ENCODE assay signal across 24 cellular contexts in the genomic region with DNA sequence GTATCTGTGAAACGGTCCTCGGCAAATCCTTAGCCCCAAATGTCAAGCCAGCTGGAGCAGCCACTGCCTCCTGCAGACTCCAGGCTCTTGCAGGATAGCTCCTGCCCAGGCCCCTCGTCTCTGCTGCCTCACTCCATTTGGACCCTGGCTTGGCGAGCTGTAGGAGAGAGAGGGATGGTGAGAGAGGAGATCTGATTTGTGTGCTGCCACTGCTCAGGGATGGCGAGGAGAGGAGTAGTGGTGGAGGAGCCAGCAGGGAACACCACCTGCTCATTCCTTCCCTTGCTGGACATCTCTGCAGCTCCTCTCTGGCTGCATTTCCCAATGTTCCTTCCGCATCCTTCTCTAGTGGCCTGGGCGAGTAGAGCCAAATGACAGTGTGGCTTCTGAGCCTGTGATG.
DNase-seq lines count a peak whose midpoint lies in the region; ATAC-seq and TF ChIP-seq lines count a peak whose summit lies in the region.
"Had no signal": no experiment of that assay in that cellular context is flagged by ENCODE, and none has a peak within 500 bp of the region (broad histone marks: within the 10 kb centered on the region; RNA-seq: fewer than 3 reads in every experiment).

No MANE protein-coding gene starts in this region.

- no peaks in the 10 kb centered on the region for H3K4me1 ChIP-seq in right atrium auricular region
- H3K4me1 ChIP-seq: BLaER1 had no signal

- no peaks in the 10 kb centered on the region for H3K36me3 ChIP-seq in right atrium auricular region
- H3K36me3 ChIP-seq: BLaER1 had no signal

- no peaks in the 10 kb centered on the region for H3K9me3 Mint-ChIP-seq in osteocyte (ENCODE audit: unreplicated experiment)

- no peak for ATAC-seq in Right ventricle myocardium superior (ENCODE audit: poor library complexity)
- ATAC-seq: GM12878 had no signal

- H3K36me3 Mint-ChIP-seq in osteocyte (ENCODE audit: unreplicated experiment) = no peaks in the 10 kb centered on the region
- H3K36me3 Mint-ChIP-seq: CD4-positive, CD25-positive, alpha-beta regulatory T cell had no signal

- peaks cover 69% of the 10 kb centered on the region for H3K27me3 Mint-ChIP-seq in osteocyte (ENCODE audit: unreplicated experiment)

- no peak overlapping the region for H3K4me3 Mint-ChIP-seq in osteocyte (ENCODE audit: unreplicated experiment)

- no peaks in the 10 kb centered on the region for H3K9me3 ChIP-seq in right atrium auricular region
- H3K9me3 ChIP-seq: BLaER1 had no signal

- DNase-seq in right atrium auricular region (ENCODE audit: low spot score) (peak; percentile 46), Right ventricle myocardium superior (no peak), cerebellum (ENCODE audit: low spot score) (peak; percentile 81), osteocyte (ENCODE audit: extremely low spot score, unreplicated experiment) (peak; percentile 44), GM19238 (ENCODE audit: insufficient read length, low spot score) (no peak), foreskin melanocyte (no peak), SHP77 treated with DMSO at 0.1 percent for 48 hours (lab: John Stamatoyannopoulos, UW) (no peak)
- DNase-seq: CD4-positive, CD25-positive, alpha-beta regulatory T cell; GDM1; Karpas-422; NCI-H1092; NCI-H1417 treated with DMSO at 0.1 percent for 48 hours; NCI-H187; NCI-H2081 treated with DMSO at 0.1 percent for 48 hours; NCI-H2171; NCI-H226; NCI-H510A; NCI-H69; SIG-M5 had no signal

- H3K27me3 ChIP-seq in right atrium auricular region = no peaks in the 10 kb centered on the region
- H3K27me3 ChIP-seq: BLaER1 had no signal

- intact Hi-C loops in Right ventricle myocardium superior (cut with DNase I) = no loop called here

- H3K4me3 ChIP-seq in right atrium auricular region = no peak overlapping the region
- H3K4me3 ChIP-seq: BLaER1, GM12878, SK-N-MC had no signal

- TF ChIP-seq CTCF in right atrium auricular region (IDR thresholded peaks at IDR 0.05) = no peak
- no peak for TF ChIP-seq CTCF in osteocyte (IDR thresholded peaks at IDR 0.05)

- no peaks in the 10 kb centered on the region for H3K4me1 Mint-ChIP-seq in osteocyte (ENCODE audit: unreplicated experiment)
- H3K4me1 Mint-ChIP-seq: CD4-positive, CD25-positive, alpha-beta regulatory T cell had no signal

- H3K27ac Mint-ChIP-seq in osteocyte (ENCODE audit: unreplicated experiment) = no peak overlapping the region
- H3K27ac Mint-ChIP-seq: CD4-positive, CD25-positive, alpha-beta regulatory T cell had no signal

- no peak overlapping the region for H3K27ac ChIP-seq in right atrium auricular region
- H3K27ac ChIP-seq: BLaER1, HL-60, RWPE1, SK-N-MC had no signal

Comparison
In these comparisons a context has a peak if more than half of its experiments do, and no peak if none do; other contexts are left out.
1. DNase-seq: peak in right atrium auricular region (single experiment), cerebellum (single experiment) and osteocyte (single experiment); none in Right ventricle myocardium superior (single experiment), GM19238 (single experiment), foreskin melanocyte (single experiment) and SHP77 treated with DMSO at 0.1 percent for 48 hours (single experiment).